ENCODE assay signal across 9 cellular contexts in genomic region chr19:3048190-3048533, GRCh38. TPM values are rescaled to one million over a fixed set of nuclear protein-coding genes. Genes with fewer than 3 reads are reported as not detected.
DNase-seq lines count a peak whose midpoint lies in the region; ATAC-seq and TF ChIP-seq lines count a peak whose summit lies in the region.
"Had no signal": no experiment of that assay in that cellular context is flagged by ENCODE, and none has a peak within 500 bp of the region (broad histone marks: within the 10 kb centered on the region; RNA-seq: fewer than 3 reads in every experiment).

No MANE protein-coding gene starts in this region.

- no peaks in the 10 kb centered on the region for H3K27me3 ChIP-seq in WERI-Rb-1 (ENCODE audit: insufficient read depth, low read depth, severe bottlenecking)
- H3K27me3 ChIP-seq in naive thymus-derived CD4-positive, alpha-beta T cell (ENCODE audit: control insufficient read depth in 2 of 2, insufficient read depth in 2 of 2, low read length in 2 of 2): no peaks in the 10 kb centered on the region
- no peaks in the 10 kb centered on the region for H3K27me3 ChIP-seq in vagina
- H3K27me3 ChIP-seq: BE2C had no signal

- POLR2A ChIA-PET in naive thymus-derived CD4-positive, alpha-beta T cell (lab: Charles Lee): interaction anchor here (0.5 to 10.3 kb wide), 4 partner anchors 8 to 25 kb away, joined by 3 to 167 read pairs (median 24); partner anchors contain the start of gene TLE5

- no peaks in the 10 kb centered on the region for H3K36me3 Mint-ChIP-seq in natural killer cell
- no peaks in the 10 kb centered on the region for H3K36me3 Mint-ChIP-seq in natural killer cell treated with Interleukin-12 subunit alpha and Interleukin-12 subunit beta and Interleukin-15 and Interleukin-18, amount 100 ng/mL, for 72 hours
- peaks cover 0 to 3% (median 0%) of the 10 kb centered on the region in 5 donors for H3K36me3 Mint-ChIP-seq in naive thymus-derived CD4-positive, alpha-beta T cell

- H3K4me3 Mint-ChIP-seq in natural killer cell: peak overlapping the region; percentile 85
- H3K4me3 Mint-ChIP-seq in natural killer cell treated with Interleukin-12 subunit alpha and Interleukin-12 subunit beta and Interleukin-15 and Interleukin-18, amount 100 ng/mL, for 72 hours: no peak overlapping the region
- H3K4me3 Mint-ChIP-seq in naive thymus-derived CD4-positive, alpha-beta T cell: peak overlapping the region in 5 of 10 donors; percentile 87 to 100 (median 97)

- H3K27me3 Mint-ChIP-seq in natural killer cell (ENCODE audit: low read depth in 2 of 2): peaks cover 0 to 9% of the 10 kb centered on the region in 2 donors
- peaks cover 0 to 7% of the 10 kb centered on the region in 2 donors for H3K27me3 Mint-ChIP-seq in natural killer cell treated with Interleukin-12 subunit alpha and Interleukin-12 subunit beta and Interleukin-15 and Interleukin-18, amount 100 ng/mL, for 72 hours
- peaks cover 0 to 15% (median 0%) of the 10 kb centered on the region in 5 donors for H3K27me3 Mint-ChIP-seq in naive thymus-derived CD4-positive, alpha-beta T cell

- H3K9me3 Mint-ChIP-seq in natural killer cell: no peaks in the 10 kb centered on the region
- no peaks in the 10 kb centered on the region for H3K9me3 Mint-ChIP-seq in natural killer cell treated with Interleukin-12 subunit alpha and Interleukin-12 subunit beta and Interleukin-15 and Interleukin-18, amount 100 ng/mL, for 72 hours
- H3K9me3 Mint-ChIP-seq in naive thymus-derived CD4-positive, alpha-beta T cell: no peaks in the 10 kb centered on the region

- no peaks in the 10 kb centered on the region for H3K9me3 ChIP-seq in WERI-Rb-1 (ENCODE audit: severe bottlenecking)
- no peaks in the 10 kb centered on the region for H3K9me3 ChIP-seq in naive thymus-derived CD4-positive, alpha-beta T cell (ENCODE audit: control insufficient read depth in 2 of 3, low read length in 3 of 3)
- no peaks in the 10 kb centered on the region for H3K9me3 ChIP-seq in vagina
- H3K9me3 ChIP-seq: BE2C had no signal

- H3K4me3 ChIP-seq in WERI-Rb-1 (ENCODE audit: low read depth, low read length) (peak overlapping the region; percentile 58), vagina (peak overlapping the region; percentile 59 to 62), foreskin fibroblast (ENCODE audit: low read depth in 1 of 2, low read length in 2 of 2) (no peak overlapping the region)
- H3K4me3 ChIP-seq in naive thymus-derived CD4-positive, alpha-beta T cell (ENCODE audit: low read length): no peak overlapping the region

- no peak for ATAC-seq in natural killer cell
- ATAC-seq in natural killer cell treated with Interleukin-12 subunit alpha and Interleukin-12 subunit beta and Interleukin-15 and Interleukin-18, amount 100 ng/mL, for 72 hours: no peak
- no peak for ATAC-seq in naive thymus-derived CD4-positive, alpha-beta T cell

- H3K27ac ChIP-seq in WERI-Rb-1 (peak overlapping the region; percentile 67), vagina (peak overlapping the region; percentile 98)
- H3K27ac ChIP-seq in naive thymus-derived CD4-positive, alpha-beta T cell (ENCODE audit: low read depth, low read length): peak overlapping the region; percentile 66

- peak overlapping the region; percentile 69 to 82 for H3K27ac Mint-ChIP-seq in natural killer cell
- H3K27ac Mint-ChIP-seq in natural killer cell treated with Interleukin-12 subunit alpha and Interleukin-12 subunit beta and Interleukin-15 and Interleukin-18, amount 100 ng/mL, for 72 hours: peak overlapping the region in 1 of 2 donors; percentile 81
- peak overlapping the region in 8 of 9 donors; percentile 93 to 99 (median 98) for H3K27ac Mint-ChIP-seq in naive thymus-derived CD4-positive, alpha-beta T cell

- TF ChIP-seq POLR2A in vagina (IDR thresholded peaks at IDR 0.05): no peak

- intact Hi-C loops in natural killer cell (cut with micrococcal nuclease): no loop called here
- intact Hi-C loops in naive thymus-derived CD4-positive, alpha-beta T cell (cut with micrococcal nuclease): no loop called here
- intact Hi-C loops in vagina (cut with DNase I): no loop called here

- peaks cover 7 to 12% of the 10 kb centered on the region in 2 donors for H3K4me1 Mint-ChIP-seq in natural killer cell
- peaks cover 6 to 8% of the 10 kb centered on the region in 2 donors for H3K4me1 Mint-ChIP-seq in natural killer cell treated with Interleukin-12 subunit alpha and Interleukin-12 subunit beta and Interleukin-15 and Interleukin-18, amount 100 ng/mL, for 72 hours (ENCODE audit: low read depth in 2 of 2)
- peaks cover 10 to 46% (median 35%) of the 10 kb centered on the region in 7 donors for H3K4me1 Mint-ChIP-seq in naive thymus-derived CD4-positive, alpha-beta T cell

- CTCF ChIA-PET in naive thymus-derived CD4-positive, alpha-beta T cell (lab: Charles Lee): no interaction called here

- DNase-seq in natural killer cell (no peak), WERI-Rb-1 (no peak), vagina (ENCODE audit: extremely low spot score in 2 of 2) (no peak), foreskin fibroblast (no peak), HCEC 1CT (no peak)
- no peak for DNase-seq in natural killer cell treated with Interleukin-12 subunit alpha and Interleukin-12 subunit beta and Interleukin-15 and Interleukin-18, amount 100 ng/mL, for 72 hours (ENCODE audit: low spot score)
- no peak for DNase-seq in naive thymus-derived CD4-positive, alpha-beta T cell
- DNase-seq in activated CD8-positive, alpha-beta memory T cell treated with anti-CD3 and anti-CD28 coated beads, Interleukin-2, amount 50 U/mL, for 4 hours: no peak

- peaks cover 4 to 10% of the 10 kb centered on the region in 2 donors for H3K4me1 ChIP-seq in naive thymus-derived CD4-positive, alpha-beta T cell (ENCODE audit: control insufficient read depth in 2 of 2, insufficient read depth in 2 of 2, low read length in 2 of 2)
- H3K4me1 ChIP-seq in vagina: peaks cover 27% of the 10 kb centered on the region

- peaks cover 9% of the 10 kb centered on the region for H3K36me3 ChIP-seq in WERI-Rb-1
- peaks cover 0 to 2% (median 0%) of the 10 kb centered on the region in 3 experiments for H3K36me3 ChIP-seq in naive thymus-derived CD4-positive, alpha-beta T cell (ENCODE audit: control insufficient read depth in 2 of 3, insufficient read depth in 3 of 3, low read length in 3 of 3)
- H3K36me3 ChIP-seq in vagina: peaks cover 0 to under 1% of the 10 kb centered on the region in 2 donors

- TF ChIP-seq CTCF in natural killer cell (IDR thresholded peaks at IDR 0.05) (no peak), WERI-Rb-1 (IDR thresholded peaks at IDR 0.05; ENCODE audit: low read depth, low read length) (no peak), vagina (IDR thresholded peaks at IDR 0.05) (no peak), foreskin fibroblast (IDR thresholded peaks at IDR 0.05; ENCODE audit: low read depth, low read length) (no peak)

RNA-seq across cellular contexts. Expression of gene TLE5, which starts 14.1 kb away (rescaled TPM):
- total RNA-seq in natural killer cell (1,000 to 10,000 TPM in 1 of 3 donors, 100 to 1,000 TPM in 2; 943 to 1,012 (median 968) TPM), vagina (451 TPM)
- total RNA-seq in natural killer cell treated with Interleukin-12 subunit alpha and Interleukin-12 subunit beta and Interleukin-15 and Interleukin-18, amount 100 ng/mL, for 72 hours: 100 to 1,000 TPM; 242 to 309 TPM
- total RNA-seq in naive thymus-derived CD4-positive, alpha-beta T cell: 1,000 to 10,000 TPM in 2 of 5 experiments, 100 to 1,000 TPM in 3; 658 to 1,102 (median 755) TPM
- 100 to 1,000 TPM; 643 to 982 TPM for polyA plus RNA-seq in naive thymus-derived CD4-positive, alpha-beta T cell

RNA-seq across cellular contexts. Expression of gene TLE2, which starts 19.1 kb away (rescaled TPM):
- total RNA-seq in natural killer cell (1 to 10 TPM; 6.1 to 8.8 (median 8.2) TPM), vagina (28.2 TPM)
- 1 to 10 TPM; 1.3 to 3.2 TPM for total RNA-seq in natural killer cell treated with Interleukin-12 subunit alpha and Interleukin-12 subunit beta and Interleukin-15 and Interleukin-18, amount 100 ng/mL, for 72 hours
- 10 to 100 TPM in 4 of 5 experiments, 1 to 10 TPM in 1; 1.1 to 33.6 (median 19.9) TPM for total RNA-seq in naive thymus-derived CD4-positive, alpha-beta T cell
- 10 to 100 TPM; 10.8 to 13.1 TPM for polyA plus RNA-seq in naive thymus-derived CD4-positive, alpha-beta T cell

RNA-seq across cellular contexts. Expression of gene GNA11, which starts 46.0 kb away (rescaled TPM):
- total RNA-seq in natural killer cell (under 1 TPM; 0.24 to 0.60 (median 0.29) TPM), vagina (33.6 TPM)
- total RNA-seq in natural killer cell treated with Interleukin-12 subunit alpha and Interleukin-12 subunit beta and Interleukin-15 and Interleukin-18, amount 100 ng/mL, for 72 hours: 1 to 10 TPM in 1 of 2 donors, under 1 TPM in 1; 1.00 to 1.3 TPM
- total RNA-seq in naive thymus-derived CD4-positive, alpha-beta T cell: 10 to 100 TPM in 1 of 5 experiments, 1 to 10 TPM in 4; 1.2 to 11.2 (median 7.2) TPM
- polyA plus RNA-seq in naive thymus-derived CD4-positive, alpha-beta T cell: 1 to 10 TPM in 1 of 2 donors, under 1 TPM in 1; 0.92 to 1.3 TPM

Comparison
In these comparisons a context has a peak if more than half of its experiments do, and no peak if none do; other contexts are left out.
1. H3K4me3 ChIP-seq: peak in WERI-Rb-1 (single experiment) and vagina (2 of 2); none in naive thymus-derived CD4-positive, alpha-beta T cell (single experiment) and foreskin fibroblast (0 of 2).
2. Peak in every context shown above with its lines, with median percentiles within 50 percentile points of each other: H3K27ac ChIP-seq.